Comparison of ENCODE assay signal across 8 cellular contexts in the genomic region with DNA sequence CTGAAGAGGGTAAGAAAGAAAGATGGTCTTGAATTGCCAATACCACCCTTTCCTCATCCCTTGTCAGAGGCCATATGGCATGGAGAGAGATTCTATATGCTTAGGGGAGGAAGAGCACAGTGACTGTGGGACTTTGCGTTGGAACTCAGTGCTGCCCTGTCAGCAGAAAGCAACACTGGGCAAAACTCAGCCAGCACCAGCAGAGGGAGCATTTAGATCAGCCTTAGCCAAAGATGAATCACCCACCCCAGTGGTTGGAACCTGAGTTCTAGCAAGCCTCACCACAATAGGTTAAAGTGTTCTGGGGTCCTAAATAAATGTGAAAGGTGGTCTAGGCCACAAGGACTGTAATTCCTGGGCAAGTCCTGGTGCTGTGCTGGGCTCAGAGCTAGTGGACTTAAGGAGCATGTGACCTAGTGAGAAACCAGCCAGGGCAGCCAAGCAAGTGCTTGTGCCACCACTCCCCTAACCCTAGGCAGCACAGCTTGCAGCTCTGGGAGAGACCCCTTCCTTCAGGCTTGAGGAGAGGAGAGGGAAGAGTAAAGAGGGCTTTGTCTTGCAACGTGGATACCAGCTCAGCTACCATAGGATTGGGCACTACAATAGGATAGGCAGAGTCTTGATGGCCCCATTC. TPM values are rescaled to one million over a fixed set of nuclear protein-coding genes. Genes with fewer than 3 reads are reported as not detected.
DNase-seq lines count a peak whose midpoint lies in the region; ATAC-seq and TF ChIP-seq lines count a peak whose summit lies in the region.

No MANE protein-coding gene starts in this region.

- DNase-seq in A673 (ENCODE audit: low spot score) (peak; percentile 73), GM13977 (ENCODE audit: low spot score) (no peak), NCI-H82 (lab: John Stamatoyannopoulos, UW) (peak; percentile 63), adipocyte (ENCODE audit: low read depth) (peak; percentile 76), left kidney (ENCODE audit: low read depth, low spot score) (peak; percentile 47), type B pancreatic cell (ENCODE audit: extremely low spot score, unreplicated experiment) (no peak), tibial nerve (ENCODE audit: low spot score in 2 of 2) (no peak)

- no TSS peak for BruUV-seq in A673 (replicated peaks; lab: Mats Ljungman, UMichigan)

- H3K4me1 ChIP-seq in A673 (ENCODE audit: insufficient read depth, low read length, poor library complexity, severe bottlenecking) (no peaks in the 10 kb centered on the region), adipocyte (ENCODE audit: control insufficient read depth, insufficient read depth, low read length) (no peaks in the 10 kb centered on the region), tibial nerve (no peaks in the 10 kb centered on the region)

- no peak overlapping the region for H3K9ac ChIP-seq in adipocyte (ENCODE audit: low read length)

- H3K9me3 Mint-ChIP-seq in type B pancreatic cell = peaks cover 7% of the 10 kb centered on the region

- TF ChIP-seq EP300 in tibial nerve (IDR thresholded peaks at IDR 0.05) = no peak

- H3K27ac Mint-ChIP-seq in type B pancreatic cell = no peak overlapping the region

- TF ChIP-seq POLR2A in tibial nerve (IDR thresholded peaks at IDR 0.05) = no peak

- H3K27me3 Mint-ChIP-seq in type B pancreatic cell = no peaks in the 10 kb centered on the region

- H3K36me3 Mint-ChIP-seq in type B pancreatic cell = peaks cover 5% of the 10 kb centered on the region

- H3K27me3 ChIP-seq in A673 (replicated peaks; ENCODE audit: insufficient read depth, low read depth, low read length, poor library complexity) (no peaks in the 10 kb centered on the region), adipocyte (replicated peaks; ENCODE audit: control insufficient read depth, insufficient read depth, low read length) (no peaks in the 10 kb centered on the region), tibial nerve (no peaks in the 10 kb centered on the region)

- intact Hi-C loops in A673 (cut with micrococcal nuclease; ENCODE audit: unreplicated experiment) = no loop called here

- H3K36me3 ChIP-seq in A673 (ENCODE audit: insufficient read depth, low read length, poor library complexity, severe bottlenecking) = no peaks in the 10 kb centered on the region
- H3K36me3 ChIP-seq in adipocyte (ENCODE audit: control insufficient read depth, insufficient read depth, low read length, severe bottlenecking) = no peaks in the 10 kb centered on the region
- no peaks in the 10 kb centered on the region for H3K36me3 ChIP-seq in tibial nerve

- CTCF ChIA-PET in A673 (lab: Charles Lee) = no interaction called here

- H3K9me3 ChIP-seq in A673 (ENCODE audit: low read depth, low read length, poor library complexity, severe bottlenecking) (no peaks in the 10 kb centered on the region), adipocyte (ENCODE audit: control insufficient read depth, low read length) (peaks cover 16% of the 10 kb centered on the region), tibial nerve (peaks cover 0 to 27% (median 4%) of the 10 kb centered on the region in 4 donors)

- no peak overlapping the region for H3K27ac ChIP-seq in A673 (ENCODE audit: low read depth, low read length, poor library complexity, severe bottlenecking)
- H3K27ac ChIP-seq in tibial nerve = no peak overlapping the region

- in situ Hi-C loops in GM13977 (cut with MboI; ENCODE audit: low pct_unique_long_range_greater_than_20kb, low sequenced_read_pairs, unreplicated experiment) = no loop called here

- 17 to 19% methylated on average over 2 of the region's 2 CpGs for WGBS in tibial nerve, 2 donors

- ATAC-seq in HG02884 (IDR thresholded peaks at IDR 0.05; ENCODE audit: unreplicated experiment) = peak; percentile 86

- H3K4me3 Mint-ChIP-seq in type B pancreatic cell = no peak overlapping the region

- no peaks in the 10 kb centered on the region for H3K4me1 Mint-ChIP-seq in type B pancreatic cell (ENCODE audit: unreplicated experiment)

- peak; percentile 79 for TF ChIP-seq CTCF in A673 (conservative IDR thresholded peaks at IDR 0.05; ENCODE audit: low read depth, low read length)
- peak; percentile 58 for TF ChIP-seq CTCF in GM13977 (IDR thresholded peaks at IDR 0.05; ENCODE audit: extremely low read depth, insufficient read depth, missing control alignments)
- peak; percentile 73 for TF ChIP-seq CTCF in type B pancreatic cell (conservative IDR thresholded peaks at IDR 0.05)
- TF ChIP-seq CTCF in tibial nerve (IDR thresholded peaks at IDR 0.05) = peak in 2 of 5 experiments; percentile 30 to 39

- POLR2A ChIA-PET in A673 (lab: Charles Lee; ENCODE audit: low non-redundant PET) = no interaction called here

- H3K4me3 ChIP-seq in A673 (ENCODE audit: low read depth, low read length, poor library complexity, severe bottlenecking) (no peak overlapping the region), adipocyte (ENCODE audit: low read length) (no peak overlapping the region), tibial nerve (no peak overlapping the region)

RNA-seq across cellular contexts. Expression of gene BCAT1, which starts 11.4 kb away (rescaled TPM):
- total RNA-seq in A673 (2021) (185 and 195 TPM in 2 replicates), type B pancreatic cell (ENCODE audit: low replicate concordance) (153 and 573 TPM in 2 replicates), tibial nerve (10 to 100 TPM; 17.8 to 41.1 (median 35.0) TPM)

Comparison
In these comparisons a context has a peak if more than half of its experiments do, and no peak if none do; other contexts are left out.
1. DNase-seq: peak in A673 (single experiment), NCI-H82 (single experiment), adipocyte (single experiment) and left kidney (single experiment); none in GM13977 (single experiment), type B pancreatic cell (single experiment) and tibial nerve (0 of 2).